Comparison of ENCODE assay signal across 8 cellular contexts in the genomic region with DNA sequence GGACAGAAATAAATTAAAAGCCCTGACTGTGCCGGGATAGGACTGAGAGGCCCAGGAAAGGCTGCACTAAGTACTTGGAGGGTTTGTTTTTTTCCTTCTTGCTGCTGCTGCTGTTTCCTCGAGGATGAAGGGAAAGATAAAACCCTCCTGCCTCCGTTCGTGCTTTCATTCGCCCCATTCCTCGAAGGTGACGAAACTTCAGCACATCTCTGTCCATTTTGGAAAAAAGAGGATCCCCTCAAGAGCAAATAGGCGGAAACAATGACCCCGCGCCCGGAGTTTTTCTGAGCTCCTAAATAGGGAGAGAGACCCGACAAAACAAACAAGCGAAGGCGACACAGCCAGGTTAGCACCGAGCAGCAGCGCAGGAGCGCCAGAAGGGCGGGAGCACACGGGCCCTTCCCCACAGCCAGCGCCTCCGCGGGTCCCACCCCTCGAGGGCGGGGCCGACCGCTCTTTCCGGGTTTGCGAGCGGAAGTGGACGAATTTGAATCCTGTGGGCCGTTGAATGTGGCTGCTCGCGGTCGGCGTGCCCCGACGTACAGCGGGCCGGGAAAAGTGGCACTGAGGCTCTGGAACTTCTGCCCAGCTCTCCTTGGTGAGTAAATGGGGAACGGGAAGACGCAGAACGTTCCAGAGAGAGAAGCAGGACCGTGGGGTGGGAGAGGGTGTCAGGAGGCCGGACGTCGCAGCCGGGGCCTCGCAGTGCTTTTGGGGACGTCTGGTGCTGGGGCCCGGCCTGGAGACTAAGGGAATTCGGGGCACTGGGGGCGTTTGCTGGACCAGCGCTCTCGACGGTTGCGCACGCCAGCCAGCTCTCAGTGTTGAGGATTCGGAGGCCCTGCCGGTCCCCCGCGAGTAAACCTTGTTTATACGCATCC. TPM values are rescaled to one million over a fixed set of nuclear protein-coding genes. Genes with fewer than 3 reads are reported as not detected.
DNase-seq lines count a peak whose midpoint lies in the region; ATAC-seq, FAIRE-seq and TF ChIP-seq lines count a peak whose summit lies in the region.

A gene with protein sequence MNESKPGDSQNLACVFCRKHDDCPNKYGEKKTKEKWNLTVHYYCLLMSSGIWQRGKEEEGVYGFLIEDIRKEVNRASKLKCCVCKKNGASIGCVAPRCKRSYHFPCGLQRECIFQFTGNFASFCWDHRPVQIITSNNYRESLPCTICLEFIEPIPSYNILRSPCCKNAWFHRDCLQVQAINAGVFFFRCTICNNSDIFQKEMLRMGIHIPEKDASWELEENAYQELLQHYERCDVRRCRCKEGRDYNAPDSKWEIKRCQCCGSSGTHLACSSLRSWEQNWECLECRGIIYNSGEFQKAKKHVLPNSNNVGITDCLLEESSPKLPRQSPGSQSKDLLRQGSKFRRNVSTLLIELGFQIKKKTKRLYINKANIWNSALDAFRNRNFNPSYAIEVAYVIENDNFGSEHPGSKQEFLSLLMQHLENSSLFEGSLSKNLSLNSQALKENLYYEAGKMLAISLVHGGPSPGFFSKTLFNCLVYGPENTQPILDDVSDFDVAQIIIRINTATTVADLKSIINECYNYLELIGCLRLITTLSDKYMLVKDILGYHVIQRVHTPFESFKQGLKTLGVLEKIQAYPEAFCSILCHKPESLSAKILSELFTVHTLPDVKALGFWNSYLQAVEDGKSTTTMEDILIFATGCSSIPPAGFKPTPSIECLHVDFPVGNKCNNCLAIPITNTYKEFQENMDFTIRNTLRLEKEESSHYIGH (plus strand): TSS at position 484 of the 881 bp plus-strand sequence. CDS start 21,922 bp downstream, outside the sequence.

- H3K4me1 ChIP-seq in astrocyte (ENCODE audit: insufficient read depth, low read length) (peaks cover 12% of the 10 kb centered on the region), aorta (ENCODE audit: control insufficient read depth in 1 of 2, insufficient read depth in 2 of 2, low read length in 2 of 2) (peaks cover 0 to 3% of the 10 kb centered on the region in 2 donors)

- H3K27ac Mint-ChIP-seq in T-helper 2 cell treated with Interferon-gamma antibody and Interleukin-4, amounts not matched to agents 5 μg/mL and 100 μg/mL, for 36 hours = peak within 1 kb of the TSS; percentile 100
- peak within 1 kb of the TSS; percentile 99 for H3K27ac Mint-ChIP-seq in astrocyte (ENCODE audit: unreplicated experiment)

- H3K9ac ChIP-seq in astrocyte (ENCODE audit: low read length) = peak within 1 kb of the TSS; percentile 93

- FAIRE-seq in astrocyte (lab: Jason Lieb, UNC) = no peak

- TF ChIP-seq CTCF in astrocyte (IDR thresholded peaks at IDR 0.05; ENCODE audit: insufficient read depth, low read depth, low read length) = no peak

- peaks cover 3% of the 10 kb centered on the region for H3K9me3 Mint-ChIP-seq in T-helper 2 cell treated with Interferon-gamma antibody and Interleukin-4, amounts not matched to agents 5 μg/mL and 100 μg/mL, for 36 hours
- no peaks in the 10 kb centered on the region for H3K9me3 Mint-ChIP-seq in astrocyte (ENCODE audit: unreplicated experiment)

- H3K9me3 ChIP-seq in astrocyte (ENCODE audit: insufficient read depth, low read depth, low read length) (no peaks in the 10 kb centered on the region), aorta (ENCODE audit: control insufficient read depth, low read length) (no peaks in the 10 kb centered on the region)

- peaks cover 49% of the 10 kb centered on the region for H3K79me2 ChIP-seq in astrocyte (ENCODE audit: insufficient read depth, low read length)

- peaks cover 4% of the 10 kb centered on the region for H3K27me3 Mint-ChIP-seq in T-helper 2 cell treated with Interferon-gamma antibody and Interleukin-4, amounts not matched to agents 5 μg/mL and 100 μg/mL, for 36 hours (ENCODE audit: low read depth)
- no peaks in the 10 kb centered on the region for H3K27me3 Mint-ChIP-seq in astrocyte (ENCODE audit: low read depth, unreplicated experiment)

- H3K27me3 ChIP-seq in astrocyte (ENCODE audit: insufficient read depth, low read length) (no peaks in the 10 kb centered on the region), aorta (ENCODE audit: control insufficient read depth in 1 of 2, insufficient read depth in 2 of 2, low read length in 1 of 2) (no peaks in the 10 kb centered on the region)

- peaks cover 24% of the 10 kb centered on the region for H4K20me1 ChIP-seq in astrocyte (ENCODE audit: insufficient read depth, low read length)

- ATAC-seq in GM18499 (IDR thresholded peaks at IDR 0.05; ENCODE audit: insufficient read depth, unreplicated experiment) = peak; percentile 95
- ATAC-seq in HG02884 (IDR thresholded peaks at IDR 0.05; ENCODE audit: unreplicated experiment) = peak; percentile 99
- ATAC-seq in aorta (ENCODE audit: low FRiP score) = peak; percentile 98

- peaks cover 23% of the 10 kb centered on the region for H3K4me1 Mint-ChIP-seq in T-helper 2 cell treated with Interferon-gamma antibody and Interleukin-4, amounts not matched to agents 5 μg/mL and 100 μg/mL, for 36 hours (ENCODE audit: low read depth)
- H3K4me1 Mint-ChIP-seq in astrocyte (ENCODE audit: low read depth, unreplicated experiment) = peaks cover 2% of the 10 kb centered on the region

- H2AFZ ChIP-seq in astrocyte (ENCODE audit: low read depth, low read length) = peak within 1 kb of the TSS; percentile 78

- peaks cover 24% of the 10 kb centered on the region for H3K36me3 Mint-ChIP-seq in T-helper 2 cell treated with Interferon-gamma antibody and Interleukin-4, amounts not matched to agents 5 μg/mL and 100 μg/mL, for 36 hours (ENCODE audit: low read depth)
- no peaks in the 10 kb centered on the region for H3K36me3 Mint-ChIP-seq in astrocyte (ENCODE audit: low read depth, unreplicated experiment)

- H3K4me3 ChIP-seq in astrocyte (ENCODE audit: insufficient read depth, low read depth, low read length) = peak within 1 kb of the TSS; percentile 99
- peak within 1 kb of the TSS; percentile 84 to 94 for H3K4me3 ChIP-seq in aorta (ENCODE audit: low read length in 2 of 2)

- H3K4me3 Mint-ChIP-seq in T-helper 2 cell treated with Interferon-gamma antibody and Interleukin-4, amounts not matched to agents 5 μg/mL and 100 μg/mL, for 36 hours = peak within 1 kb of the TSS; percentile 99
- H3K4me3 Mint-ChIP-seq in astrocyte (ENCODE audit: unreplicated experiment) = peak within 1 kb of the TSS; percentile 100

- peak within 1 kb of the TSS; percentile 86 for H3K4me2 ChIP-seq in astrocyte (ENCODE audit: low read length)

- DNase-seq in NCI-H146 treated with DMSO at 0.1 percent for 48 hours (lab: John Stamatoyannopoulos, UW; ENCODE audit: unreplicated experiment) = peak; percentile 63
- peak; percentile 90 for DNase-seq in T-helper 2 cell treated with Interferon-gamma antibody and Interleukin-4, amounts not matched to agents 5 μg/mL and 100 μg/mL, for 36 hours (ENCODE audit: low spot score)
- DNase-seq in astrocyte (ENCODE audit: low read depth) = peak; percentile 76
- peak; percentile 84 for DNase-seq in hepatic stellate cell (ENCODE audit: low spot score)
- peak; percentile 68 for DNase-seq in renal cortical epithelial cell (ENCODE audit: low read depth)
- peak; percentile 92 to 96 for DNase-seq in aorta

- H3K27ac ChIP-seq in astrocyte (ENCODE audit: low read depth, low read length) (peak within 1 kb of the TSS; percentile 89), aorta (ENCODE audit: low read depth in 1 of 2, low read length in 2 of 2) (peak within 1 kb of the TSS; percentile 37 to 76)

- intact Hi-C loops in aorta (cut with DNase I) = no loop called here

- no peaks in the 10 kb centered on the region for H3K36me3 ChIP-seq in astrocyte (ENCODE audit: insufficient read depth, low read length)
- no peaks in the 10 kb centered on the region for H3K36me3 ChIP-seq in aorta (ENCODE audit: control insufficient read depth in 1 of 2, insufficient read depth in 2 of 2, low read length in 1 of 2)

- 0 to 1% methylated on average over 62 of the region's 62 CpGs for WGBS in aorta, 2 donors

RNA-seq across cellular contexts. Expression of the gene that starts here (rescaled TPM):
- total RNA-seq in astrocyte (22.4 and 22.8 TPM in 2 replicates), renal cortical epithelial cell (25.2 and 33.6 TPM in 2 replicates), aorta (10 to 100 TPM; 15.9 to 18.3 TPM)
- 1 to 10 TPM; 4.0 to 7.4 TPM for polyA plus RNA-seq in aorta

Comparison
In these comparisons a context has a peak if more than half of its experiments do, and no peak if none do; other contexts are left out.
1. Peak in every context shown above with its lines: DNase-seq, ATAC-seq, H3K4me3 ChIP-seq and H3K27ac ChIP-seq.